In the genomic region with DNA sequence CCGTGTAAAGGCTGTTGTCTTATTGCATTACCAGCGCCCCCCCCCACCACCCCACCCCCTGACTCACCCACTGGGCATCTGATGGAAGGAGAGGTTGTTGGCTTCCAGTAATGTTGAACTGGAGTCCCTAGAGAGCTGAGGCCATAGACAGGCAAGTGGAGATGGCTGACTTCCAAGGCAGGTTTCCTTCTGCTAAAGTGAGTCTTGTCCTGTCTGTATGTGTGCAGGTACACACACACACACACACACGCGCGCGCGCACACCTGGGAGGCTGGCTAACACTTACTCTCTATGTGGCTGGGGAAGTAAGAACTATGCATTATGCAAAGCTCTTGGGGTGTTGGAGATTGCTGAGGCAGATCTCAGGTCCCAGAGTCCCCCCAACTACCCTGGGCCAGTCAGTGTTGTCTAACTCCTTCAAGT, we compare ENCODE assay signal across 13 cellular contexts. TPM values are rescaled to one million over a fixed set of nuclear protein-coding genes. Genes with fewer than 3 reads are reported as not detected.
DNase-seq lines count a peak whose midpoint lies in the region; ATAC-seq, FAIRE-seq and TF ChIP-seq lines count a peak whose summit lies in the region.
"Had no signal": no experiment of that assay in that cellular context is flagged by ENCODE, and none has a peak within 500 bp of the region (broad histone marks: within the 10 kb centered on the region; RNA-seq: fewer than 3 reads in every experiment).

No MANE protein-coding gene starts in this region.

- ATAC-seq in heart right ventricle (no peak), T-helper 17 cell (no peak), Right ventricle myocardium superior (ENCODE audit: poor library complexity) (no peak)

- no peaks in the 10 kb centered on the region for H3K27me3 ChIP-seq in right atrium auricular region
- H3K27me3 ChIP-seq in heart right ventricle = peaks cover 0 to 24% (median 5%) of the 10 kb centered on the region in 7 donors

- H3K9me3 Mint-ChIP-seq in nephron progenitor cell = no peaks in the 10 kb centered on the region
- H3K9me3 Mint-ChIP-seq: activated CD4-positive, alpha-beta T cell treated with anti-CD3 and anti-CD28 coated beads, Interleukin-2, amount 10 ng/mL, durations not matched to agents 7 days and 5 days had no signal

- TF ChIP-seq CTCF in right atrium auricular region (IDR thresholded peaks at IDR 0.05) = no peak
- no peak for TF ChIP-seq CTCF in heart right ventricle (IDR thresholded peaks at IDR 0.05)
- TF ChIP-seq CTCF in nephron progenitor cell (IDR thresholded peaks at IDR 0.05) = no peak
- no peak for TF ChIP-seq CTCF in GM20000 (IDR thresholded peaks at IDR 0.05; ENCODE audit: extremely low read depth, missing control alignments)

- H3K4me1 ChIP-seq in right atrium auricular region (peaks cover 0 to 24% of the 10 kb centered on the region in 2 donors), heart right ventricle (peaks cover 0 to 30% (median 15%) of the 10 kb centered on the region in 9 donors)
- H3K4me1 ChIP-seq: colonic mucosa had no signal

- H3K4me3 Mint-ChIP-seq in nephron progenitor cell = no peak overlapping the region
- no peak overlapping the region for H3K4me3 Mint-ChIP-seq in T-helper 17 cell
- H3K4me3 Mint-ChIP-seq: activated CD4-positive, alpha-beta T cell treated with anti-CD3 and anti-CD28 coated beads, Interleukin-2, amount 10 ng/mL, durations not matched to agents 7 days and 5 days had no signal

- FAIRE-seq in RCC 7860 (lab: Jason Lieb, UNC) = no peak

- intact Hi-C loops in heart right ventricle (cut with DNase I) = loop anchor here in 4 of 10 donors (5.0 to 10.0 kb wide), 4 partner anchors 40 to 105 kb away; no protein-coding TSS in a partner anchor
- intact Hi-C loops in Right ventricle myocardium superior (cut with DNase I) = no loop called here

- H3K36me3 Mint-ChIP-seq in nephron progenitor cell (ENCODE audit: low read depth) = no peaks in the 10 kb centered on the region
- H3K36me3 Mint-ChIP-seq in T-helper 17 cell (ENCODE audit: low read depth) = peaks cover 2% of the 10 kb centered on the region

- H3K27ac ChIP-seq in right atrium auricular region (no peak overlapping the region), heart right ventricle (peak overlapping the region in 2 of 10 donors; percentile 88 to 90)
- H3K27ac ChIP-seq: colonic mucosa had no signal

- DNase-seq in right atrium auricular region (ENCODE audit: low spot score) (peak; percentile 30), heart right ventricle (no peak), RCC 7860 (ENCODE audit: low spot score) (peak; percentile 38), glomerular visceral epithelial cell (ENCODE audit: extremely low spot score) (peak; percentile 21), nephron progenitor cell (no peak), GM20000 (ENCODE audit: low spot score) (no peak), T-helper 17 cell (no peak), Right ventricle myocardium superior (no peak)
- DNase-seq: activated CD4-positive, alpha-beta T cell treated with anti-CD3 and anti-CD28 coated beads, Interleukin-2, amount 10 ng/mL, durations not matched to agents 7 days and 5 days; activated naive CD4-positive, alpha-beta T cell; colonic mucosa; stimulated activated CD4-positive, alpha-beta T cell treated with anti-CD3 and anti-CD28 coated beads, Interleukin-1b, Interleukin-23, amount 100 ng/mL, for 48 hours had no signal

- no peak overlapping the region for H3K4me3 ChIP-seq in right atrium auricular region
- H3K4me3 ChIP-seq in heart right ventricle = no peak overlapping the region
- H3K4me3 ChIP-seq: colonic mucosa had no signal

- H3K4me1 Mint-ChIP-seq in nephron progenitor cell (peaks cover 7% of the 10 kb centered on the region), T-helper 17 cell (no peaks in the 10 kb centered on the region)
- H3K4me1 Mint-ChIP-seq: activated CD4-positive, alpha-beta T cell treated with anti-CD3 and anti-CD28 coated beads, Interleukin-2, amount 10 ng/mL, durations not matched to agents 7 days and 5 days had no signal

- 77 to 83% methylated on average over 7 of the region's 7 CpGs for WGBS in heart right ventricle, 2 donors

- H3K27ac Mint-ChIP-seq in nephron progenitor cell (no peak overlapping the region), T-helper 17 cell (no peak overlapping the region)
- H3K27ac Mint-ChIP-seq: activated CD4-positive, alpha-beta T cell treated with anti-CD3 and anti-CD28 coated beads, Interleukin-2, amount 10 ng/mL, durations not matched to agents 7 days and 5 days had no signal

- H3K9me3 ChIP-seq in right atrium auricular region (no peaks in the 10 kb centered on the region), heart right ventricle (no peaks in the 10 kb centered on the region), T-helper 17 cell (ENCODE audit: control insufficient read depth, low read length, poor library complexity, severe bottlenecking) (no peaks in the 10 kb centered on the region)
- H3K9me3 ChIP-seq: colonic mucosa had no signal

- no peaks in the 10 kb centered on the region for H3K36me3 ChIP-seq in right atrium auricular region
- no peaks in the 10 kb centered on the region for H3K36me3 ChIP-seq in heart right ventricle
- H3K36me3 ChIP-seq: colonic mucosa had no signal

- H3K27me3 Mint-ChIP-seq in nephron progenitor cell (ENCODE audit: low read depth, poor library complexity) (peaks cover 89% of the 10 kb centered on the region), T-helper 17 cell (peaks cover 51% of the 10 kb centered on the region)

RNA-seq across cellular contexts. Expression of gene KY, which starts 1.6 kb away (rescaled TPM):
- total RNA-seq in right atrium auricular region (under 1 TPM; 0.33 to 0.59 TPM), heart right ventricle (10 to 100 TPM in 5 of 10 donors, 1 to 10 TPM in 5; 3.8 to 24.3 (median 10.5) TPM), T-helper 17 cell (not detected), Right ventricle myocardium superior (13.7 TPM)
- polyA plus RNA-seq in heart right ventricle = 1 to 10 TPM in 1 of 2 donors, under 1 TPM in 1; 0.46 to 3.4 TPM
- total RNA-seq: activated CD4-positive, alpha-beta T cell treated with anti-CD3 and anti-CD28 coated beads, Interleukin-2, amount 10 ng/mL, durations not matched to agents 7 days and 5 days had no signal
- polyA plus RNA-seq: liver had no signal

Comparison
In these comparisons a context has a peak if more than half of its experiments do, and no peak if none do; other contexts are left out.
1. DNase-seq: peak in right atrium auricular region (single experiment), RCC 7860 (single experiment) and glomerular visceral epithelial cell (single experiment); none in heart right ventricle (0 of 2), nephron progenitor cell (single experiment), GM20000 (single experiment), T-helper 17 cell (0 of 3) and Right ventricle myocardium superior (single experiment).